Comparison of ENCODE assay signal across 8 cellular contexts in genomic region chr11:14422052-14422813, GRCh38.
DNase-seq lines count a peak whose midpoint lies in the region; ATAC-seq and TF ChIP-seq lines count a peak whose summit lies in the region.

No MANE protein-coding gene starts in this region.

- H3K36me3 ChIP-seq in BJ (ENCODE audit: control insufficient read depth, insufficient read depth, low read length): no peaks in the 10 kb centered on the region
- no peaks in the 10 kb centered on the region for H3K36me3 ChIP-seq in heart right ventricle
- no peaks in the 10 kb centered on the region for H3K36me3 ChIP-seq in prostate gland

- TF ChIP-seq CTCF in BJ (IDR thresholded peaks at IDR 0.05; ENCODE audit: insufficient read depth, low read depth, low read length) (no peak), heart right ventricle (IDR thresholded peaks at IDR 0.05) (no peak), prostate gland (IDR thresholded peaks at IDR 0.05) (no peak)

- 13 to 17% methylated on average over 15 of the region's 15 CpGs for WGBS in heart right ventricle, 2 donors
- WGBS in prostate gland: 20% methylated on average over 15 of the region's 15 CpGs

- intact Hi-C loops in heart right ventricle (cut with DNase I): loop anchor here in 1 of 10 donors (5.0 kb wide), 1 partner anchor 40 kb away; no protein-coding TSS in a partner anchor
- intact Hi-C loops in prostate gland (cut with DNase I): no loop called here

- H3K4me1 ChIP-seq in heart right ventricle: peaks cover 3 to 51% (median 16%) of the 10 kb centered on the region in 9 donors
- no peaks in the 10 kb centered on the region for H3K4me1 ChIP-seq in prostate gland (replicated peaks)

- H3K27me3 ChIP-seq in BJ (ENCODE audit: control insufficient read depth, insufficient read depth, low read length): no peaks in the 10 kb centered on the region
- no peaks in the 10 kb centered on the region for H3K27me3 ChIP-seq in heart right ventricle
- no peaks in the 10 kb centered on the region for H3K27me3 ChIP-seq in prostate gland (replicated peaks; ENCODE audit: insufficient read depth)

- H3K27ac ChIP-seq in heart right ventricle: peak overlapping the region in 9 of 10 donors; percentile 15 to 83 (median 76)
- H3K27ac ChIP-seq in prostate gland: peak overlapping the region in 1 of 2 donors; percentile 18

- no peaks in the 10 kb centered on the region for H3K9me3 ChIP-seq in heart right ventricle
- no peaks in the 10 kb centered on the region for H3K9me3 ChIP-seq in prostate gland

- peak; percentile 98 for DNase-seq in BJ (ENCODE audit: low read depth)
- DNase-seq in NCI-H1092 (lab: John Stamatoyannopoulos, UW): peak; percentile 65
- DNase-seq in amniotic epithelial cell (ENCODE audit: low read depth): peak; percentile 99
- DNase-seq in heart right ventricle: peak; percentile 83
- peak; percentile 22 for DNase-seq in prostate gland (ENCODE audit: low spot score)
- no peak for DNase-seq in mesenteric fat pad (ENCODE audit: low spot score)
- DNase-seq in activated effector memory CD4-positive, alpha-beta T cell treated with Interleukin-2 at 50 U/mL for 16 hours: no peak

- ATAC-seq in heart right ventricle (peak; percentile 94 to 99 (median 97)), HG02610 (IDR thresholded peaks at IDR 0.05; ENCODE audit: unreplicated experiment) (no peak)

- H3K4me3 ChIP-seq in BJ (ENCODE audit: low read depth, low read length): no peak overlapping the region
- H3K4me3 ChIP-seq in heart right ventricle: no peak overlapping the region
- no peak overlapping the region for H3K4me3 ChIP-seq in prostate gland

- CTCF ChIA-PET in BJ (lab: Yijun Ruan, JAX): interaction anchor here (0.9 to 1.8 kb wide), 7 partner anchors 10 to 122 kb away, joined by 3 to 9 read pairs (median 4); no protein-coding TSS in a partner anchor

- POLR2A ChIA-PET in BJ (lab: Charles Lee): interaction anchor here (0.5 to 1.8 kb wide), 7 partner anchors 9 to 130 kb away, joined by 3 to 14 read pairs (median 5); no protein-coding TSS in a partner anchor

- no peak for TF ChIP-seq POLR2A in prostate gland (IDR thresholded peaks at IDR 0.05)

Comparison
In these comparisons a context has a peak if more than half of its experiments do, and no peak if none do; other contexts are left out.
1. DNase-seq: peak in BJ (single experiment), NCI-H1092 (single experiment), amniotic epithelial cell (single experiment), heart right ventricle (2 of 2) and prostate gland (single experiment); none in mesenteric fat pad (single experiment) and activated effector memory CD4-positive, alpha-beta T cell treated with Interleukin-2 at 50 U/mL for 16 hours (single experiment).